In genomic region chr5:10581424-10581748, GRCh38 we compare ENCODE assay signal across 22 cellular contexts. TPM values are rescaled to one million over a fixed set of nuclear protein-coding genes. Genes with fewer than 3 reads are reported as not detected.
A peak's percentile ranks its signal among the peaks of the same experiment; 100 is the strongest.
DNase-seq lines count a peak whose midpoint lies in the region; ATAC-seq and TF ChIP-seq lines count a peak whose summit lies in the region.
"Had no signal": no experiment of that assay in that cellular context is flagged by ENCODE, and none has a peak within 500 bp of the region (broad histone marks: within the 10 kb centered on the region; RNA-seq: fewer than 3 reads in every experiment).

No MANE protein-coding gene starts in this region.

- no peak overlapping the region for H3K4me3 Mint-ChIP-seq in activated naive CD8-positive, alpha-beta T cell treated with anti-CD3 and anti-CD28 coated beads, Interleukin-2, amount 10 ng/mL, durations not matched to agents 7 days and 5 days
- H3K4me3 Mint-ChIP-seq in activated naive CD8-positive, alpha-beta T cell treated with anti-CD3 and anti-CD28 coated beads for 36 hours: no peak overlapping the region
- no peak overlapping the region for H3K4me3 Mint-ChIP-seq in activated T-helper 2 cell treated with anti-CD3 and anti-CD28 coated beads, Interferon-gamma antibody, Interleukin-2, Interleukin-4, amounts not matched to agents 10 μg/mL and 5 μg/mL and 100 μg/mL, durations not matched to agents 14 hours and 24 hours and 36 hours (ENCODE audit: low read depth)
- H3K4me3 Mint-ChIP-seq: activated CD4-positive, alpha-beta memory T cell treated with anti-CD3 and anti-CD28 coated beads, Interleukin-2, amount 10 ng/mL, durations not matched to agents 7 days and 5 days; activated naive CD8-positive, alpha-beta T cell; dendritic cell treated with granulocyte-macrophage colony-stimulating factor and Interleukin-4, amounts not matched to agents 40 ng/mL and 50 ng/mL, for 4 days; immature natural killer cell; neural progenitor cell had no signal

- peak overlapping the region; percentile 22 for H3K27ac Mint-ChIP-seq in activated naive CD8-positive, alpha-beta T cell treated with anti-CD3 and anti-CD28 coated beads, Interleukin-2, amount 10 ng/mL, durations not matched to agents 7 days and 5 days
- H3K27ac Mint-ChIP-seq in activated naive CD8-positive, alpha-beta T cell treated with anti-CD3 and anti-CD28 coated beads for 36 hours: no peak overlapping the region
- H3K27ac Mint-ChIP-seq in activated T-helper 2 cell treated with anti-CD3 and anti-CD28 coated beads, Interferon-gamma antibody, Interleukin-2, Interleukin-4, amounts not matched to agents 10 μg/mL and 5 μg/mL and 100 μg/mL, durations not matched to agents 14 hours and 24 hours and 36 hours: peak overlapping the region; percentile 54
- H3K27ac Mint-ChIP-seq: activated CD4-positive, alpha-beta memory T cell treated with anti-CD3 and anti-CD28 coated beads, Interleukin-2, amount 10 ng/mL, durations not matched to agents 7 days and 5 days; dendritic cell treated with granulocyte-macrophage colony-stimulating factor and Interleukin-4, amounts not matched to agents 40 ng/mL and 50 ng/mL, for 4 days; immature natural killer cell; neural progenitor cell had no signal

- H3K36me3 ChIP-seq in vagina: no peaks in the 10 kb centered on the region
- H3K36me3 ChIP-seq: neural progenitor cell had no signal

- no peaks in the 10 kb centered on the region for H3K27me3 ChIP-seq in vagina
- H3K27me3 ChIP-seq: neural progenitor cell, SJSA1 had no signal

- TF ChIP-seq CTCF in vagina (IDR thresholded peaks at IDR 0.05): no peak

- no peak overlapping the region for H3K4me3 ChIP-seq in vagina
- H3K4me3 ChIP-seq: mucosa of descending colon, neural progenitor cell, SJSA1, skin epidermis had no signal

- peaks cover 42% of the 10 kb centered on the region for H3K4me1 ChIP-seq in vagina
- H3K4me1 ChIP-seq: neural progenitor cell had no signal

- no peaks in the 10 kb centered on the region for H3K27me3 Mint-ChIP-seq in activated naive CD8-positive, alpha-beta T cell treated with anti-CD3 and anti-CD28 coated beads, Interleukin-2, amount 10 ng/mL, durations not matched to agents 7 days and 5 days
- H3K27me3 Mint-ChIP-seq in activated naive CD8-positive, alpha-beta T cell treated with anti-CD3 and anti-CD28 coated beads for 36 hours: peaks cover 13% of the 10 kb centered on the region
- H3K27me3 Mint-ChIP-seq in activated T-helper 2 cell treated with anti-CD3 and anti-CD28 coated beads, Interferon-gamma antibody, Interleukin-2, Interleukin-4, amounts not matched to agents 10 μg/mL and 5 μg/mL and 100 μg/mL, durations not matched to agents 14 hours and 24 hours and 36 hours (ENCODE audit: low read depth): peaks cover 5% of the 10 kb centered on the region

- H3K9me3 ChIP-seq in vagina: no peaks in the 10 kb centered on the region
- H3K9me3 ChIP-seq: mucosa of descending colon, SJSA1 had no signal

- no peak for TF ChIP-seq POLR2A in vagina (IDR thresholded peaks at IDR 0.05)

- POLR2A ChIA-PET in activated naive CD8-positive, alpha-beta T cell treated with anti-CD3 and anti-CD28 coated beads, Interleukin-2, amount 10 ng/mL, durations not matched to agents 7 days and 5 days (lab: Charles Lee): no interaction called here

- H3K9me3 Mint-ChIP-seq in activated naive CD8-positive, alpha-beta T cell treated with anti-CD3 and anti-CD28 coated beads, Interleukin-2, amount 10 ng/mL, durations not matched to agents 7 days and 5 days: no peaks in the 10 kb centered on the region
- H3K9me3 Mint-ChIP-seq in activated naive CD8-positive, alpha-beta T cell treated with anti-CD3 and anti-CD28 coated beads for 36 hours: no peaks in the 10 kb centered on the region
- no peaks in the 10 kb centered on the region for H3K9me3 Mint-ChIP-seq in activated T-helper 2 cell treated with anti-CD3 and anti-CD28 coated beads, Interferon-gamma antibody, Interleukin-2, Interleukin-4, amounts not matched to agents 10 μg/mL and 5 μg/mL and 100 μg/mL, durations not matched to agents 14 hours and 24 hours and 36 hours
- H3K9me3 Mint-ChIP-seq: activated CD4-positive, alpha-beta memory T cell treated with anti-CD3 and anti-CD28 coated beads, Interleukin-2, amount 10 ng/mL, durations not matched to agents 7 days and 5 days; dendritic cell treated with granulocyte-macrophage colony-stimulating factor and Interleukin-4, amounts not matched to agents 40 ng/mL and 50 ng/mL, for 4 days; immature natural killer cell had no signal

- ATAC-seq in activated naive CD8-positive, alpha-beta T cell treated with anti-CD3 and anti-CD28 coated beads, Interleukin-2, amount 10 ng/mL, durations not matched to agents 7 days and 5 days (ENCODE audit: low read depth): no peak
- no peak for ATAC-seq in HG03045 (IDR thresholded peaks at IDR 0.05; ENCODE audit: unreplicated experiment)
- ATAC-seq: mucosa of descending colon had no signal

- peak overlapping the region; percentile 54 for H3K27ac ChIP-seq in vagina
- H3K27ac ChIP-seq: C4-2B, neural progenitor cell, WERI-Rb-1 had no signal

- peaks cover 39% of the 10 kb centered on the region for H3K4me1 Mint-ChIP-seq in activated naive CD8-positive, alpha-beta T cell treated with anti-CD3 and anti-CD28 coated beads, Interleukin-2, amount 10 ng/mL, durations not matched to agents 7 days and 5 days
- peaks cover 67% of the 10 kb centered on the region for H3K4me1 Mint-ChIP-seq in activated naive CD8-positive, alpha-beta T cell treated with anti-CD3 and anti-CD28 coated beads for 36 hours
- H3K4me1 Mint-ChIP-seq in activated T-helper 2 cell treated with anti-CD3 and anti-CD28 coated beads, Interferon-gamma antibody, Interleukin-2, Interleukin-4, amounts not matched to agents 10 μg/mL and 5 μg/mL and 100 μg/mL, durations not matched to agents 14 hours and 24 hours and 36 hours (ENCODE audit: low read depth): peaks cover 75% of the 10 kb centered on the region

- H3K36me3 Mint-ChIP-seq in activated naive CD8-positive, alpha-beta T cell treated with anti-CD3 and anti-CD28 coated beads, Interleukin-2, amount 10 ng/mL, durations not matched to agents 7 days and 5 days: peaks cover 7% of the 10 kb centered on the region
- H3K36me3 Mint-ChIP-seq in activated naive CD8-positive, alpha-beta T cell treated with anti-CD3 and anti-CD28 coated beads for 36 hours: peaks cover 20% of the 10 kb centered on the region
- H3K36me3 Mint-ChIP-seq in activated T-helper 2 cell treated with anti-CD3 and anti-CD28 coated beads, Interferon-gamma antibody, Interleukin-2, Interleukin-4, amounts not matched to agents 10 μg/mL and 5 μg/mL and 100 μg/mL, durations not matched to agents 14 hours and 24 hours and 36 hours (ENCODE audit: low read depth): peaks cover 21% of the 10 kb centered on the region

- intact Hi-C loops in activated T-helper 2 cell treated with anti-CD3 and anti-CD28 coated beads, Interferon-gamma antibody, Interleukin-2, Interleukin-4, amounts not matched to agents 10 μg/mL and 5 μg/mL and 100 μg/mL, durations not matched to agents 14 hours and 24 hours and 36 hours (cut with micrococcal nuclease): no loop called here
- intact Hi-C loops in vagina (cut with DNase I): no loop called here

- no peak for DNase-seq in activated naive CD8-positive, alpha-beta T cell treated with anti-CD3 and anti-CD28 coated beads, Interleukin-2, amount 10 ng/mL, durations not matched to agents 7 days and 5 days
- DNase-seq in activated naive CD8-positive, alpha-beta T cell treated with anti-CD3 and anti-CD28 coated beads for 36 hours: no peak
- no peak for DNase-seq in activated T-helper 2 cell treated with anti-CD3 and anti-CD28 coated beads, Interferon-gamma antibody, Interleukin-2, Interleukin-4, amounts not matched to agents 10 μg/mL and 5 μg/mL and 100 μg/mL, durations not matched to agents 14 hours and 24 hours and 36 hours (ENCODE audit: low spot score)
- peak; percentile 57 for DNase-seq in islet precursor cell
- DNase-seq in vagina (ENCODE audit: extremely low spot score in 2 of 2): no peak
- DNase-seq in ecto neural progenitor cell (ENCODE audit: low spot score): no peak
- no peak for DNase-seq in NCI-H345 treated with DMSO at 0.1 percent for 48 hours (lab: John Stamatoyannopoulos, UW; ENCODE audit: unreplicated experiment)
- DNase-seq: activated CD4-positive, alpha-beta memory T cell treated with anti-CD3 and anti-CD28 coated beads, Interleukin-2, amount 10 ng/mL, durations not matched to agents 7 days and 5 days; activated T-cell treated with anti-CD3 and anti-CD28 coated beads, Interleukin-2, amount 50 U/mL, for 48 hours; immature natural killer cell; KG1; NCI-H1694 treated with DMSO at 0.1 percent for 48 hours; T-helper 2 cell had no signal

RNA-seq across cellular contexts. Expression of gene ANKRD33B, which starts 17.5 kb away (rescaled TPM):
- total RNA-seq in activated naive CD8-positive, alpha-beta T cell treated with anti-CD3 and anti-CD28 coated beads, Interleukin-2, amount 10 ng/mL, durations not matched to agents 7 days and 5 days: 1 to 10 TPM; 4.4 to 4.8 TPM
- total RNA-seq in activated naive CD8-positive, alpha-beta T cell treated with anti-CD3 and anti-CD28 coated beads for 36 hours: 10 to 100 TPM in 1 of 2 experiments, 1 to 10 TPM in 1; 9.8 to 10.2 TPM
- total RNA-seq in activated T-helper 2 cell treated with anti-CD3 and anti-CD28 coated beads, Interferon-gamma antibody, Interleukin-2, Interleukin-4, amounts not matched to agents 10 μg/mL and 5 μg/mL and 100 μg/mL, durations not matched to agents 14 hours and 24 hours and 36 hours: 31.1 and 31.5 TPM in 2 replicates
- total RNA-seq in vagina: 14.2 TPM
